8 cellular contexts compared by ENCODE assay signal in the genomic region with DNA sequence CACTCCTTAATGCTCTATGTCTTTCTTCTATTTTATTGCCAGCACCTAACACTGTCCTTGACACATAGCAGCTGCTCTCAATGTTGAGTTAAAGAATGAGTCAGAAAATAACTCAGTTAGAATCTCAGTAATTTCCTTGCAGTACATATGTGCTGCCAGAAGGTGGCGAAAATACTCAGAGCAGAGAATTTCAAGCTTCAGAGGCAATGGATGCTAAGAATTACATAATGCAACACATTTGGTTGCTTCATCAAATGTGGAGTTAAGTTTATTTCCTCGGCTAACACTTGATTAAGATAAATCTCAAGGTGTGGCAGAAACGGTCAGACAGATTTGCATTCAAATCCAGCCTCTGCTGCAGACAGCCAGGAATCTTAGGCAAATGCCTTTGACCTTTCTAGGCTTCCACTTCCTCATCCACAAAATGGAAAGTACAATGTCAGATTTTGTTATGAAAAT.
DNase-seq lines count a peak whose midpoint lies in the region; ATAC-seq and TF ChIP-seq lines count a peak whose summit lies in the region.

No MANE protein-coding gene starts in this region.

- H3K27me3 ChIP-seq in NT2/D1 (ENCODE audit: insufficient read depth, insufficient read length) (no peaks in the 10 kb centered on the region), psoas muscle (ENCODE audit: insufficient read depth in 3 of 3, low read length in 2 of 3) (no peaks in the 10 kb centered on the region)

- WGBS in psoas muscle, 3 donors, result 1% methylated on average over 3 of the region's 3 CpGs

- ATAC-seq in GM21619 (IDR thresholded peaks at IDR 0.05; ENCODE audit: unreplicated experiment), result peak; percentile 87
- peak; percentile 76 for ATAC-seq in Right ventricle myocardium superior (ENCODE audit: poor library complexity)
- ATAC-seq in psoas muscle, result peak; percentile 89 to 94 (median 91)

- POLR2A ChIA-PET in GM10248 (lab: Yijun Ruan, JAX), result interaction anchor here (0.9 kb wide), 1 partner anchor 25 kb away, joined by 6 read pairs; no protein-coding TSS in a partner anchor

- peak overlapping the region; percentile 60 for H3K27ac ChIP-seq in psoas muscle

- CTCF ChIA-PET in GM10248 (lab: Yijun Ruan, JAX), result interaction anchor here (0.6 to 7.3 kb wide), 36 partner anchors 11 to 666 kb away, joined by 3 to 343 read pairs (median 4); partner anchors contain the start of genes MSGN1 and RAD51AP2

- H3K36me3 ChIP-seq in NT2/D1 (ENCODE audit: insufficient read depth, insufficient read length, low read length) (peaks cover 3% of the 10 kb centered on the region), psoas muscle (ENCODE audit: insufficient read depth in 1 of 2, low read depth in 1 of 2) (no peaks in the 10 kb centered on the region)

- DNase-seq in GM10248 (ENCODE audit: extremely low spot score) (peak; percentile 66), HS-5 (ENCODE audit: low read depth) (peak; percentile 74), NT2/D1 (ENCODE audit: low read depth, low spot score) (peak; percentile 38), Right ventricle myocardium superior (no peak), psoas muscle (no peak)
- peak; percentile 39 for DNase-seq in activated naive CD4-positive, alpha-beta T cell treated with anti-CD3 and anti-CD28 coated beads, Interleukin-2, amount 50 U/mL, for 16 hours
- no peak for DNase-seq in activated effector memory CD4-positive, alpha-beta T cell treated with anti-CD3 and anti-CD28 coated beads, Interleukin-2, amount 50 U/mL, for 16 hours

- TF ChIP-seq CTCF in GM10248 (IDR thresholded peaks at IDR 0.05; ENCODE audit: control extremely low read depth, extremely low read depth, low read depth, missing control alignments) (peak; percentile 85), psoas muscle (IDR thresholded peaks at IDR 0.05) (peak; percentile 86)

- intact Hi-C loops in Right ventricle myocardium superior (cut with DNase I), result no loop called here
- intact Hi-C loops in psoas muscle (cut with DNase I), result loop anchor here in 1 of 2 donors (10.0 kb wide), 1 partner anchor 171 kb away; no protein-coding TSS in a partner anchor

- H3K4me1 ChIP-seq in NT2/D1 (ENCODE audit: insufficient read depth, insufficient read length), result peaks cover 5% of the 10 kb centered on the region
- H3K4me1 ChIP-seq in psoas muscle, result peaks cover 15% of the 10 kb centered on the region

- H3K9ac ChIP-seq in NT2/D1 (ENCODE audit: insufficient read length, low read depth), result no peak overlapping the region

- H3K9me3 ChIP-seq in NT2/D1 (ENCODE audit: insufficient read depth, low read length) (no peaks in the 10 kb centered on the region), psoas muscle (no peaks in the 10 kb centered on the region)

- no peak overlapping the region for H3K4me3 ChIP-seq in NT2/D1 (ENCODE audit: insufficient read length, low read depth)
- H3K4me3 ChIP-seq in psoas muscle, result no peak overlapping the region

Comparison
In these comparisons a context has a peak if more than half of its experiments do, and no peak if none do; other contexts are left out.
1. DNase-seq: peak in GM10248 (single experiment), HS-5 (single experiment), NT2/D1 (single experiment) and activated naive CD4-positive, alpha-beta T cell treated with anti-CD3 and anti-CD28 coated beads, Interleukin-2, amount 50 U/mL, for 16 hours (single experiment); none in Right ventricle myocardium superior (single experiment), psoas muscle (0 of 2) and activated effector memory CD4-positive, alpha-beta T cell treated with anti-CD3 and anti-CD28 coated beads, Interleukin-2, amount 50 U/mL, for 16 hours (single experiment).
2. Peak in every context shown above with its lines, with median percentiles within 50 percentile points of each other: ATAC-seq.